ENCODE assay signal across 14 cellular contexts in genomic region chr4:144022760-144023405, GRCh38. TPM values are rescaled to one million over a fixed set of nuclear protein-coding genes. Genes with fewer than 3 reads are reported as not detected.
"Had no signal": no experiment of that assay in that cellular context is flagged by ENCODE, and none has a peak within 500 bp of the region (broad histone marks: within the 10 kb centered on the region; RNA-seq: fewer than 3 reads in every experiment).

No MANE protein-coding gene starts in this region.

RNA-seq across cellular contexts. Expression of gene GYPB, which starts 3.7 kb away (rescaled TPM):
- total RNA-seq: activated B cell treated with CpG ODN at 0.5 μM for 24 hours; activated CD4-positive, alpha-beta memory T cell treated with anti-CD3 and anti-CD28 coated beads for 36 hours; activated CD4-positive, alpha-beta memory T cell treated with anti-CD3 and anti-CD28 coated beads, Interleukin-2, amount 10 ng/mL, durations not matched to agents 7 days and 5 days; activated CD4-positive, alpha-beta T cell treated with anti-CD3 and anti-CD28 coated beads for 36 hours; activated CD4-positive, alpha-beta T cell treated with anti-CD3 and anti-CD28 coated beads, Interleukin-2, amount 10 ng/mL, durations not matched to agents 24 days and 14 days; activated CD4-positive, alpha-beta T cell treated with anti-CD3 and anti-CD28 coated beads, Interleukin-2, amount 10 ng/mL, durations not matched to agents 7 days and 5 days; activated CD8-positive, alpha-beta memory T cell treated with anti-CD3 and anti-CD28 coated beads for 36 hours; activated CD8-positive, alpha-beta T cell treated with anti-CD3 and anti-CD28 coated beads for 36 hours; activated CD8-positive, alpha-beta T cell treated with anti-CD3 and anti-CD28 coated beads, Interleukin-2, amount 10 ng/mL, durations not matched to agents 7 days and 5 days; T-cell; T-helper 1 cell treated with Interleukin-12 subunit alpha and Interleukin-12 subunit beta and Interleukin-4 antibody, amounts not matched to agents 30 ng/mL and 1 ng/mL, for 36 hours; T-helper 17 cell; T-helper 2 cell treated with Interferon-gamma antibody and Interleukin-4, amounts not matched to agents 100 ng/mL and 5 ng/mL, for 36 hours; WTC11 had no signal
